ENCODE assay signal across 9 cellular contexts in the genomic region with DNA sequence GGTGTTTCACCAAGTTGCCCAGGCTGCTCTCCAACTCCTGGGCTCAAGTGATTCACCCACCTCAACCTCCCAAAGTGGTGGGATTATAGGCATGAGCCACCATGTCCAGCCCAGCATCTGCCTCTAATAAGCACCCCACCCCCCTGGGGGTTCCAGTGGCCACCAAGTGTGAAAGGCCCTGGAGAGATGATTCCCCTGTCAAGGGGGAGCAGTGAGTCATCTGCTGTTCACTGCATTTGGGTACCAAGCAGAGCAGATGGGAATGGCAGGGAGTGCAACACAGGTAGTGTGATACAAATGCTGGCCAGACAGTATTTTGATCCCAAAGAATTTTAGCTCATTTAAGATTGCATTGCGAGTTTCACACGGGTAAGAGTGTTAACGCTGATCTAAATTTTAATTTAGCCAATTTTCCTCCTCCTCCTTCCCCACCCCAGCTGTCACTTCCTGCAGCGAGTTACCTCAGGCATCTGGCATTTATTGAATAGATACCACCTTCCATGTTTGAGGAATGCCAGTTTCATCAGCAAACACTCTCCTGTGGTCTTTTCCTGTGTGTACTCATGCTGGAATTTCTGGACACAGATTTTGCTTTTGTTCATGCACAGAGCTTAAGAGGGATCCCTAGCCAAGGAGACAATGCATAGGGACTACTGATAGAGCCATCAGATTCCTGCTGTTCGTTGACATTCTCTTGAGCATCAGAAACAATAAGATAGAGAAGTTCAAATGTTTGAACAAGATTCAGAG. TPM values are rescaled to one million over a fixed set of nuclear protein-coding genes. Genes with fewer than 3 reads are reported as not detected.
A peak's percentile ranks its signal among the peaks of the same experiment; 100 is the strongest.
DNase-seq lines count a peak whose midpoint lies in the region; ATAC-seq, FAIRE-seq and TF ChIP-seq lines count a peak whose summit lies in the region.
"Had no signal": no experiment of that assay in that cellular context is flagged by ENCODE, and none has a peak within 500 bp of the region (broad histone marks: within the 10 kb centered on the region; RNA-seq: fewer than 3 reads in every experiment).

No MANE protein-coding gene starts in this region.

- H3K27ac ChIP-seq in VCaP (peak overlapping the region; percentile 79), HepG2 (ENCODE audit: extremely low read length, insufficient read depth, low read length) (no peak overlapping the region), lower lobe of right lung (no peak overlapping the region)

- no peak for FAIRE-seq in HepG2 (lab: Jason Lieb, UNC)

- in situ Hi-C loops in HepG2 (cut with HindIII; ENCODE audit: extremely low pct_ligation_motif_present, low pct_unique_long_range_greater_than_20kb), result no loop called here

- no peak for TF ChIP-seq EP300 in HepG2 (IDR thresholded peaks at IDR 0.05; ENCODE audit: low read depth in 2 of 2, low read length in 2 of 2)
- no peak for TF ChIP-seq EP300 in HepG2 (CRISPR knock-in tag; IDR thresholded peaks at IDR 0.05; ENCODE audit: borderline replicate concordance)

- TF ChIP-seq POLR2A in HepG2 (IDR thresholded peaks at IDR 0.05; ENCODE audit: insufficient read depth in 1 of 2, low read depth in 2 of 2, low read length in 2 of 2), result no peak

- 47% methylated on average over 5 of the region's 5 CpGs for WGBS in HepG2 (ENCODE audit: low lambda C conversion rate)

- CTCF ChIA-PET in HepG2 (lab: Yijun Ruan, JAX; ENCODE audit: low intra/inter-chr PET ratio, low total read pairs), result no interaction called here

- H2AFZ ChIP-seq in HepG2 (ENCODE audit: low read length), result no peak overlapping the region

- no peak overlapping the region for H3K9ac ChIP-seq in HepG2 (ENCODE audit: insufficient read depth, low read depth, low read length)

- no peak for TF ChIP-seq CTCF in VCaP (conservative IDR thresholded peaks at IDR 0.05)
- no peak for TF ChIP-seq CTCF in HepG2 (CRISPR knock-in tag; IDR thresholded peaks at IDR 0.05)
- no peak for TF ChIP-seq CTCF in lower lobe of right lung (IDR thresholded peaks at IDR 0.05)

- no peak for TF ChIP-seq RAD21 in HepG2 (CRISPR knock-in tag; IDR thresholded peaks at IDR 0.05)

- H3K4me2 ChIP-seq in HepG2 (ENCODE audit: low read depth, low read length), result no peak overlapping the region

- no peaks in the 10 kb centered on the region for H3K36me3 ChIP-seq in MG63
- no peaks in the 10 kb centered on the region for H3K36me3 ChIP-seq in HepG2 (replicated peaks in 1 of 2; ENCODE audit: control insufficient read depth in 1 of 2, insufficient read depth in 2 of 2, low read length in 2 of 2)
- no peaks in the 10 kb centered on the region for H3K36me3 ChIP-seq in lower lobe of right lung

- no TSS peak for BruUV-seq in HepG2 (replicated peaks; lab: Mats Ljungman, UMichigan)

- intact Hi-C loops in HepG2 (cut with micrococcal nuclease; ENCODE audit: unreplicated experiment) (no loop called here), lower lobe of right lung (cut with DNase I) (no loop called here)

- POLR2A ChIA-PET in HepG2 (lab: Yijun Ruan, JAX), result no interaction called here

- no peaks in the 10 kb centered on the region for H3K79me2 ChIP-seq in HepG2 (ENCODE audit: insufficient read depth, low read length)

- H3K4me1 ChIP-seq in HepG2 (ENCODE audit: insufficient read depth, low read length) (no peaks in the 10 kb centered on the region), lower lobe of right lung (no peaks in the 10 kb centered on the region)

- H3K4me3 ChIP-seq in MG63 (no peak overlapping the region), HepG2 (replicated peaks in 1 of 3; ENCODE audit: insufficient read depth in 1 of 3, low read depth in 2 of 3, low read length in 3 of 3) (no peak overlapping the region), lower lobe of right lung (no peak overlapping the region)

- H3K27me3 ChIP-seq in MG63 (no peaks in the 10 kb centered on the region; the same call in 1 of the 2 replicates), HepG2 (ENCODE audit: control insufficient read depth in 1 of 2, insufficient read depth in 2 of 2, low read length in 2 of 2) (peaks cover 0 to 32% of the 10 kb centered on the region in 2 experiments; a peak in 3 of 5 replicates), lower lobe of right lung (ENCODE audit: low read depth) (peaks cover 5% of the 10 kb centered on the region)

- ATAC-seq in HepG2 (no peak), lower lobe of right lung (no peak), HG02678 (IDR thresholded peaks at IDR 0.05; ENCODE audit: unreplicated experiment) (no peak)

- no peaks in the 10 kb centered on the region for H4K20me1 ChIP-seq in HepG2 (ENCODE audit: insufficient read depth, low read length)

- H3K9me3 ChIP-seq in MG63 (no peaks in the 10 kb centered on the region), HepG2 (ENCODE audit: low read length) (no peaks in the 10 kb centered on the region), lower lobe of right lung (no peaks in the 10 kb centered on the region)

- peak; percentile 39 for DNase-seq in ELR (ENCODE audit: low read depth)
- peak; percentile 35 for DNase-seq in MG63
- DNase-seq in HepG2 (ENCODE audit: low spot score), result peak; percentile 41
- no peak for DNase-seq in lower lobe of right lung
- no peak for DNase-seq in hepatic stellate cell (ENCODE audit: low spot score)
- DNase-seq: NCI-H2227 treated with DMSO at 0.1 percent for 48 hours; stimulated activated CD4-positive, alpha-beta T cell treated with anti-CD3 and anti-CD28 coated beads, Interleukin-12 subunit alpha, Interleukin-12 subunit beta, amount 100 ng/mL, for 4 hours had no signal

TF ChIP-seq in HepG2, 621 proteins besides CTCF, POLR2A, EP300 and RAD21 (continues in another document):
- no peak for TF ChIP-seq JARID2 (CRISPR knock-in tag; IDR thresholded peaks at IDR 0.05; ENCODE audit: insufficient replicate concordance)
- TF ChIP-seq, protein P1, sequence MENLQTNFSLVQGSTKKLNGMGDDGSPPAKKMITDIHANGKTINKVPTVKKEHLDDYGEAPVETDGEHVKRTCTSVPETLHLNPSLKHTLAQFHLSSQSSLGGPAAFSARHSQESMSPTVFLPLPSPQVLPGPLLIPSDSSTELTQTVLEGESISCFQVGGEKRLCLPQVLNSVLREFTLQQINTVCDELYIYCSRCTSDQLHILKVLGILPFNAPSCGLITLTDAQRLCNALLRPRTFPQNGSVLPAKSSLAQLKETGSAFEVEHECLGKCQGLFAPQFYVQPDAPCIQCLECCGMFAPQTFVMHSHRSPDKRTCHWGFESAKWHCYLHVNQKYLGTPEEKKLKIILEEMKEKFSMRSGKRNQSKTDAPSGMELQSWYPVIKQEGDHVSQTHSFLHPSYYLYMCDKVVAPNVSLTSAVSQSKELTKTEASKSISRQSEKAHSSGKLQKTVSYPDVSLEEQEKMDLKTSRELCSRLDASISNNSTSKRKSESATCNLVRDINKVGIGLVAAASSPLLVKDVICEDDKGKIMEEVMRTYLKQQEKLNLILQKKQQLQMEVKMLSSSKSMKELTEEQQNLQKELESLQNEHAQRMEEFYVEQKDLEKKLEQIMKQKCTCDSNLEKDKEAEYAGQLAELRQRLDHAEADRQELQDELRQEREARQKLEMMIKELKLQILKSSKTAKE (CRISPR knock-in tag; IDR thresholded peaks at IDR 0.05; ENCODE audit: borderline replicate concordance), result no peak
- no peak for TF ChIP-seq MED8 (CRISPR knock-in tag; IDR thresholded peaks at IDR 0.05; ENCODE audit: insufficient replicate concordance)
- no peak for TF ChIP-seq RFX1 (IDR thresholded peaks at IDR 0.05)
- TF ChIP-seq MIER2 (CRISPR knock-in tag; IDR thresholded peaks at IDR 0.05), result no peak
- TF ChIP-seq TEAD3 (CRISPR knock-in tag; optimal IDR thresholded peaks at IDR 0.05; ENCODE audit: borderline replicate concordance), result no peak
- no peak for TF ChIP-seq SUZ12 (IDR thresholded peaks at IDR 0.05; ENCODE audit: low read depth, low read length)
- TF ChIP-seq NFE2 (CRISPR knock-in tag; IDR thresholded peaks at IDR 0.05), result no peak
- TF ChIP-seq RFX3 (CRISPR knock-in tag; IDR thresholded peaks at IDR 0.05), result no peak
- TF ChIP-seq DNMT3B (CRISPR knock-in tag; conservative IDR thresholded peaks at IDR 0.05), result no peak
- TF ChIP-seq, protein P2, sequence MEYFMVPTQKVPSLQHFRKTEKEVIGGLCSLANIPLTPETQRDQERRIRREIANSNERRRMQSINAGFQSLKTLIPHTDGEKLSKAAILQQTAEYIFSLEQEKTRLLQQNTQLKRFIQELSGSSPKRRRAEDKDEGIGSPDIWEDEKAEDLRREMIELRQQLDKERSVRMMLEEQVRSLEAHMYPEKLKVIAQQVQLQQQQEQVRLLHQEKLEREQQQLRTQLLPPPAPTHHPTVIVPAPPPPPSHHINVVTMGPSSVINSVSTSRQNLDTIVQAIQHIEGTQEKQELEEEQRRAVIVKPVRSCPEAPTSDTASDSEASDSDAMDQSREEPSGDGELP (IDR thresholded peaks at IDR 0.05; ENCODE audit: borderline replicate concordance, low read depth), result no peak

RNA-seq across cellular contexts. Expression of a gene that starts 32.4 kb away (rescaled TPM):
- total RNA-seq in MG63 (2014; rRNA removed; shearing (Covaris generic); ENCODE audit: low replicate concordance), result 7.3 and 23.4 TPM in 2 replicates
- 21.3 and 23.5 TPM in 2 replicates for total RNA-seq in HepG2 (2016; rRNA removed; fragmentation: Illumina TruSeq; extraction: Trizol)
- total RNA-seq in HepG2 (2016; cell fraction: cytosol; rRNA removed; fragmentation: Illumina TruSeq; extraction: Trizol; ENCODE audit: low read depth), result 20.1 and 23.4 TPM in 2 replicates
- total RNA-seq in HepG2 (2016; cell fraction: insoluble cytoplasmic fraction; rRNA removed; fragmentation: Illumina TruSeq; extraction: Trizol), result 17.9 and 25.3 TPM in 2 replicates
- 50.5 and 50.9 TPM in 2 replicates for total RNA-seq in HepG2 (2016; cell fraction: membrane; rRNA removed; fragmentation: Illumina TruSeq; extraction: Trizol)
- 12.0 and 12.1 TPM in 2 replicates for total RNA-seq in HepG2 (2016; cell fraction: nucleus; rRNA removed; fragmentation: Illumina TruSeq; extraction: Trizol)
- 14.8 and 19.5 TPM in 2 replicates for polyA plus RNA-seq in HepG2 (2011; rRNA removed)
- 21.4 and 24.5 TPM in 2 replicates for polyA plus RNA-seq in HepG2 (2011; cell fraction: cytosol; rRNA removed)
- polyA plus RNA-seq in HepG2 (2011; cell fraction: nucleus; rRNA removed), result 8.9 and 9.7 TPM in 2 replicates
- 20.9 and 25.1 TPM in 2 replicates for polyA plus RNA-seq in HepG2 (2012)
- polyA plus RNA-seq in HepG2 (2016; cell fraction: cytosol; fragmentation: Illumina TruSeq; extraction: Trizol; ENCODE audit: low read depth), result 30.8 and 31.3 TPM in 2 replicates
- 24.5 and 29.7 TPM in 2 replicates for polyA plus RNA-seq in HepG2 (2016; cell fraction: insoluble cytoplasmic fraction; fragmentation: Illumina TruSeq; extraction: Trizol; ENCODE audit: low read depth)
- polyA plus RNA-seq in HepG2 (2016; cell fraction: membrane; fragmentation: Illumina TruSeq; extraction: Trizol; ENCODE audit: low read depth), result 53.4 and 56.8 TPM in 2 replicates
- 18.9 and 21.5 TPM in 2 replicates for polyA plus RNA-seq in HepG2 (2016; cell fraction: nucleus; fragmentation: Illumina TruSeq; extraction: Trizol; ENCODE audit: insufficient read depth, low read depth)
- polyA minus RNA-seq in HepG2 (2011; rRNA and poly(A)+ RNA removed; ENCODE audit: low replicate concordance), result 4.0 and 18.1 TPM in 2 replicates
- polyA minus RNA-seq in HepG2 (2011; cell fraction: cytosol; rRNA and poly(A)+ RNA removed), result 9.8 and 11.4 TPM in 2 replicates
- 9.0 and 11.7 TPM in 2 replicates for polyA minus RNA-seq in HepG2 (2011; cell fraction: nucleus; rRNA and poly(A)+ RNA removed)
- total RNA-seq in lower lobe of right lung, result 36.7 TPM

Comparison
In these comparisons a context has a peak if more than half of its experiments do, and no peak if none do; other contexts are left out.
1. DNase-seq: peak in ELR (single experiment), MG63 (single experiment) and HepG2 (single experiment); none in lower lobe of right lung (single experiment) and hepatic stellate cell (single experiment).